In the genomic region with DNA sequence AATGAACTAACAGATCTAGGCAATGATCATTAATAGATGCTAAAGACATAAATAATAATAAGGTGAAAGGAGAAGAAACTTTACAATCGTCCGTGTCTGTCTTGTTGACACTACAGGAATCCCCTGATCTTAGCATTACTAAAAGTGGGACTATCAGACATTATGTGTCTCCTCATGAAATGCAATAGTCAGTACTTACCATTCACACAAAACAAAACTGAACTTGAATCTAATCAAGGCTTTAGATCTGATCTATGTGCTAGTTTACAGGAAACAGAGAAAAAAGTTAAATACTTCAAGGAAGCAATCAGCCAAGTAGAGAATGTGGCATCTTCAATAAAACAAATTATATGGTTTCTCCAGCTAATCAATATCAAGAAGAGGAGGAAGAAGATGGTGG, we compare ENCODE assay signal across 22 cellular contexts.
"Had no signal": no experiment of that assay in that cellular context is flagged by ENCODE, and none has a peak within 500 bp of the region (broad histone marks: within the 10 kb centered on the region; RNA-seq: fewer than 3 reads in every experiment).

No MANE protein-coding gene starts in this region.

- FAIRE-seq: small intestine had no signal

- H3K9me3 Mint-ChIP-seq: nephron, WTC11 had no signal

- DNase-seq: activated CD4-positive, alpha-beta T cell treated with anti-CD3 and anti-CD28 coated beads, Interleukin-2, amount 50 U/mL, for 48 hours; activated CD8-positive, alpha-beta memory T cell treated with anti-CD3 and anti-CD28 coated beads, Interleukin-2, amount 50 U/mL, for 48 hours; activated effector memory CD4-positive, alpha-beta T cell treated with anti-CD3 and anti-CD28 coated beads, Interleukin-2, amount 50 U/mL, for 16 hours; aorta; brain microvascular endothelial cell; central memory CD4-positive, alpha-beta T cell; foreskin keratinocyte; glutamatergic neuron; hippocampal formation; islet precursor cell; left colon; lower lobe of right lung; right lobe of liver; small intestine; stimulated activated CD4-positive, alpha-beta T cell treated with anti-CD3 and anti-CD28 coated beads, Interleukin-15, amount 100 ng/mL, for 24 hours; stimulated activated CD4-positive, alpha-beta T cell treated with anti-CD3 and anti-CD28 coated beads, Interleukin-2, amount 100 ng/mL, for 48 hours; SW 1271; testis had no signal

- H3K27ac Mint-ChIP-seq: nephron, type B pancreatic cell had no signal

- H3K4me1 Mint-ChIP-seq: nephron had no signal

- H3K4me3 Mint-ChIP-seq: nephron, type B pancreatic cell, WTC11 had no signal

- ATAC-seq: foreskin keratinocyte, left colon, lower lobe of right lung, right lobe of liver, Right ventricle myocardium inferior, WTC11 had no signal

- H3K27me3 Mint-ChIP-seq: type B pancreatic cell had no signal
